In the genomic region with DNA sequence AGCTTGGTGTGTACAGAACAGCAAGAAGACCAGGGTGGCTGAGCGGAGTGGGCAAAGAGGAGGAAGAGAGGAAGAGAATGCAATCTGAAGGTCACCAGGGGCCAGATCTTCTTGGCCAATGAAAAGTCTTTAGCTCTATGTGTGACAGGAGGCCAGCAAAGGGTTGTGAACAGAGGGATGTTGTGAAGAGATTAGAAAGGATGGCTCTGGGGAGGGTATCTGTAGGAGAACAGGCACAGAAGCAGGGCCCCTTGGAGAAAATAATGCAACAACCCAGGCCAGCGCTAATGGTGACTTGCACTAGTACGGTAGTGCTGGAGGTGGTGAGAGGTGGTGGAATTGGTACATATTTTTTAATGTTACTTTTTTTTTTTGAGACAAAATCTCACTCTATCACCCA, we compare ENCODE assay signal across 39 cellular contexts.
"Had no signal": no experiment of that assay in that cellular context is flagged by ENCODE, and none has a peak within 500 bp of the region (broad histone marks: within the 10 kb centered on the region; RNA-seq: fewer than 3 reads in every experiment).

No MANE protein-coding gene starts in this region.

- H3K9me3 ChIP-seq: adrenal gland, ascending aorta, body of pancreas, breast epithelium, colonic mucosa had no signal

- DNase-seq: activated effector memory CD4-positive, alpha-beta T cell treated with anti-CD3 and anti-CD28 coated beads, Interleukin-2, amount 50 U/mL, for 16 hours; activated effector memory CD4-positive, alpha-beta T cell treated with Interleukin-2 at 50 U/mL for 16 hours; activated gamma-delta T cell; activated gamma-delta T cell treated with Interleukin-2 at 50 U/mL for 16 hours; activated naive CD4-positive, alpha-beta T cell; activated naive CD4-positive, alpha-beta T cell treated with anti-CD3 and anti-CD28 coated beads for 36 hours; activated naive CD4-positive, alpha-beta T cell treated with anti-CD3 and anti-CD28 coated beads, Interleukin-2, amount 10 ng/mL, durations not matched to agents 7 days and 5 days; activated naive CD4-positive, alpha-beta T cell treated with anti-CD3 and anti-CD28 coated beads, Interleukin-2, amount 50 U/mL, for 16 hours; activated naive CD4-positive, alpha-beta T cell treated with Interleukin-2 at 50 U/mL for 16 hours; activated naive CD8-positive, alpha-beta T cell treated with anti-CD3 and anti-CD28 coated beads for 36 hours; activated naive CD8-positive, alpha-beta T cell treated with anti-CD3 and anti-CD28 coated beads, Interleukin-2, amount 10 ng/mL, durations not matched to agents 7 days and 5 days; activated naive CD8-positive, alpha-beta T cell treated with anti-CD3 and anti-CD28 coated beads, Interleukin-2, amount 50 U/mL, for 24 hours; activated T-cell treated with anti-CD3 and anti-CD28 coated beads, Interleukin-2, amount 50 U/mL, for 4 hours; activated T-cell treated with anti-CD3 and anti-CD28 coated beads, Interleukin-2, amount 50 U/mL, for 48 hours; activated T-cell treated with anti-CD3 and anti-CD28 coated beads, Interleukin-2, amount 50 U/mL, for 72 hours; adrenal gland; amniotic stem cell; amygdala; anterior cingulate cortex; aorta; body of pancreas; brain microvascular endothelial cell; central memory CD4-positive, alpha-beta T cell; cerebellar nuclear complex; colonic mucosa had no signal

- H3K4me1 ChIP-seq: adrenal gland, ascending aorta, colonic mucosa had no signal

- H3K36me3 ChIP-seq: adrenal gland, brain microvascular endothelial cell, breast epithelium, cardiac muscle cell, colonic mucosa had no signal

- ATAC-seq: activated naive CD4-positive, alpha-beta T cell treated with anti-CD3 and anti-CD28 coated beads, Interleukin-2, amount 50 U/mL, for 72 hours; activated naive CD8-positive, alpha-beta T cell treated with anti-CD3 and anti-CD28 coated beads, Interleukin-2, amount 50 U/mL, for 24 hours; activated T-cell treated with anti-CD3 and anti-CD28 coated beads, Interleukin-2, amount 50 U/mL, for 4 hours; activated T-cell treated with anti-CD3 and anti-CD28 coated beads, Interleukin-2, amount 50 U/mL, for 72 hours; activated T-helper 17 cell treated with anti-CD3 and anti-CD28 coated beads, Interleukin-2, amount 50 U/mL, for 72 hours; body of pancreas had no signal

- H3K9me3 Mint-ChIP-seq: activated naive CD4-positive, alpha-beta T cell treated with anti-CD3 and anti-CD28 coated beads for 36 hours; activated naive CD4-positive, alpha-beta T cell treated with anti-CD3 and anti-CD28 coated beads, Interleukin-2, amount 10 ng/mL, durations not matched to agents 7 days and 5 days; activated naive CD4-positive, alpha-beta T cell treated with anti-CD3 and anti-CD28 coated beads, Interleukin-2, amount 50 U/mL, for 24 hours; activated naive CD4-positive, alpha-beta T cell treated with anti-CD3 and anti-CD28 coated beads, Interleukin-2, amount 50 U/mL, for 72 hours; activated naive CD8-positive, alpha-beta T cell treated with anti-CD3 and anti-CD28 coated beads for 36 hours; activated naive CD8-positive, alpha-beta T cell treated with anti-CD3 and anti-CD28 coated beads, Interleukin-2, amount 10 ng/mL, durations not matched to agents 7 days and 5 days; activated naive CD8-positive, alpha-beta T cell treated with anti-CD3 and anti-CD28 coated beads, Interleukin-2, amount 50 U/mL, for 24 hours; activated T-cell treated with anti-CD3 and anti-CD28 coated beads, Interleukin-2, amount 50 U/mL, for 4 hours; activated T-cell treated with anti-CD3 and anti-CD28 coated beads, Interleukin-2, amount 50 U/mL, for 72 hours; activated T-helper 1 cell treated with anti-CD3 and anti-CD28 coated beads, Interleukin-12 subunit alpha, Interleukin-12 subunit beta, Interleukin-2, Interleukin-4 antibody, amounts not matched to agents 30 ng/mL and 10 ng/mL and 1 ng/mL, durations not matched to agents 14 hours and 24 hours and 36 hours; activated T-helper 17 cell treated with anti-CD3 and anti-CD28 coated beads, Interleukin-2, amount 50 U/mL, for 72 hours; activated T-helper 2 cell treated with anti-CD3 and anti-CD28 coated beads, Interferon-gamma antibody, Interleukin-2, Interleukin-4, amounts not matched to agents 10 μg/mL and 5 μg/mL and 100 μg/mL, durations not matched to agents 14 hours and 24 hours and 36 hours; central memory CD8-positive, alpha-beta T cell had no signal

- H3K27me3 Mint-ChIP-seq: activated naive CD4-positive, alpha-beta T cell treated with anti-CD3 and anti-CD28 coated beads, Interleukin-2, amount 10 ng/mL, durations not matched to agents 7 days and 5 days; activated naive CD4-positive, alpha-beta T cell treated with anti-CD3 and anti-CD28 coated beads, Interleukin-2, amount 50 U/mL, for 24 hours; activated naive CD8-positive, alpha-beta T cell; activated naive CD8-positive, alpha-beta T cell treated with anti-CD3 and anti-CD28 coated beads for 36 hours; activated naive CD8-positive, alpha-beta T cell treated with anti-CD3 and anti-CD28 coated beads, Interleukin-2, amount 50 U/mL, for 24 hours; activated T-helper 17 cell treated with anti-CD3 and anti-CD28 coated beads, Interleukin-2, amount 50 U/mL, for 72 hours had no signal

- FAIRE-seq: astrocyte, bronchial epithelial cell, colon had no signal

- H3K36me3 Mint-ChIP-seq: activated naive CD4-positive, alpha-beta T cell treated with anti-CD3 and anti-CD28 coated beads, Interleukin-2, amount 10 ng/mL, durations not matched to agents 7 days and 5 days; activated naive CD4-positive, alpha-beta T cell treated with anti-CD3 and anti-CD28 coated beads, Interleukin-2, amount 50 U/mL, for 24 hours; activated naive CD4-positive, alpha-beta T cell treated with anti-CD3 and anti-CD28 coated beads, Interleukin-2, amount 50 U/mL, for 72 hours; activated naive CD8-positive, alpha-beta T cell; activated naive CD8-positive, alpha-beta T cell treated with anti-CD3 and anti-CD28 coated beads for 36 hours; activated naive CD8-positive, alpha-beta T cell treated with anti-CD3 and anti-CD28 coated beads, Interleukin-2, amount 10 ng/mL, durations not matched to agents 7 days and 5 days; brain had no signal

- H3K4me3 Mint-ChIP-seq: activated naive CD4-positive, alpha-beta T cell treated with anti-CD3 and anti-CD28 coated beads for 36 hours; activated naive CD4-positive, alpha-beta T cell treated with anti-CD3 and anti-CD28 coated beads, Interleukin-2, amount 10 ng/mL, durations not matched to agents 7 days and 5 days; activated naive CD4-positive, alpha-beta T cell treated with anti-CD3 and anti-CD28 coated beads, Interleukin-2, amount 50 U/mL, for 24 hours; activated naive CD8-positive, alpha-beta T cell; activated naive CD8-positive, alpha-beta T cell treated with anti-CD3 and anti-CD28 coated beads for 36 hours; activated naive CD8-positive, alpha-beta T cell treated with anti-CD3 and anti-CD28 coated beads, Interleukin-2, amount 10 ng/mL, durations not matched to agents 7 days and 5 days; activated naive CD8-positive, alpha-beta T cell treated with anti-CD3 and anti-CD28 coated beads, Interleukin-2, amount 50 U/mL, for 24 hours; activated T-cell treated with anti-CD3 and anti-CD28 coated beads, Interleukin-2, amount 50 U/mL, for 4 hours; activated T-cell treated with anti-CD3 and anti-CD28 coated beads, Interleukin-2, amount 50 U/mL, for 72 hours; activated T-helper 1 cell treated with anti-CD3 and anti-CD28 coated beads, Interleukin-12 subunit alpha, Interleukin-12 subunit beta, Interleukin-2, Interleukin-4 antibody, amounts not matched to agents 30 ng/mL and 10 ng/mL and 1 ng/mL, durations not matched to agents 14 hours and 24 hours and 36 hours; activated T-helper 17 cell treated with anti-CD3 and anti-CD28 coated beads, Interleukin-2, amount 50 U/mL, for 72 hours; brain; central memory CD8-positive, alpha-beta T cell had no signal

- H3K27ac Mint-ChIP-seq: activated naive CD4-positive, alpha-beta T cell treated with anti-CD3 and anti-CD28 coated beads for 36 hours; activated naive CD4-positive, alpha-beta T cell treated with anti-CD3 and anti-CD28 coated beads, Interleukin-2, amount 10 ng/mL, durations not matched to agents 7 days and 5 days; activated naive CD4-positive, alpha-beta T cell treated with anti-CD3 and anti-CD28 coated beads, Interleukin-2, amount 50 U/mL, for 24 hours; activated naive CD4-positive, alpha-beta T cell treated with anti-CD3 and anti-CD28 coated beads, Interleukin-2, amount 50 U/mL, for 72 hours; activated naive CD8-positive, alpha-beta T cell; activated naive CD8-positive, alpha-beta T cell treated with anti-CD3 and anti-CD28 coated beads for 36 hours; activated naive CD8-positive, alpha-beta T cell treated with anti-CD3 and anti-CD28 coated beads, Interleukin-2, amount 10 ng/mL, durations not matched to agents 7 days and 5 days; activated naive CD8-positive, alpha-beta T cell treated with anti-CD3 and anti-CD28 coated beads, Interleukin-2, amount 50 U/mL, for 24 hours; activated T-cell treated with anti-CD3 and anti-CD28 coated beads, Interleukin-2, amount 50 U/mL, for 72 hours; activated T-helper 1 cell treated with anti-CD3 and anti-CD28 coated beads, Interleukin-12 subunit alpha, Interleukin-12 subunit beta, Interleukin-2, Interleukin-4 antibody, amounts not matched to agents 30 ng/mL and 10 ng/mL and 1 ng/mL, durations not matched to agents 14 hours and 24 hours and 36 hours; activated T-helper 17 cell treated with anti-CD3 and anti-CD28 coated beads, Interleukin-2, amount 50 U/mL, for 72 hours; activated T-helper 2 cell treated with anti-CD3 and anti-CD28 coated beads, Interferon-gamma antibody, Interleukin-2, Interleukin-4, amounts not matched to agents 10 μg/mL and 5 μg/mL and 100 μg/mL, durations not matched to agents 14 hours and 24 hours and 36 hours; brain had no signal

- H3K4me1 Mint-ChIP-seq: activated naive CD4-positive, alpha-beta T cell treated with anti-CD3 and anti-CD28 coated beads, Interleukin-2, amount 10 ng/mL, durations not matched to agents 7 days and 5 days; activated naive CD4-positive, alpha-beta T cell treated with anti-CD3 and anti-CD28 coated beads, Interleukin-2, amount 50 U/mL, for 24 hours; activated naive CD8-positive, alpha-beta T cell treated with anti-CD3 and anti-CD28 coated beads for 36 hours; activated naive CD8-positive, alpha-beta T cell treated with anti-CD3 and anti-CD28 coated beads, Interleukin-2, amount 10 ng/mL, durations not matched to agents 7 days and 5 days; activated naive CD8-positive, alpha-beta T cell treated with anti-CD3 and anti-CD28 coated beads, Interleukin-2, amount 50 U/mL, for 24 hours; activated T-helper 17 cell treated with anti-CD3 and anti-CD28 coated beads, Interleukin-2, amount 50 U/mL, for 72 hours; central memory CD8-positive, alpha-beta T cell had no signal

- H3K4me3 ChIP-seq: adrenal gland, ascending aorta, body of pancreas, breast epithelium, cardiac muscle cell, colonic mucosa had no signal

- H3K27me3 ChIP-seq: adrenal gland, ascending aorta, body of pancreas, brain microvascular endothelial cell, breast epithelium, cardiac muscle cell, colonic mucosa had no signal

- H3K27ac ChIP-seq: adrenal gland, ascending aorta, body of pancreas, brain microvascular endothelial cell, cardiac muscle cell had no signal
